ENCODE assay signal across 29 cellular contexts in the genomic region with DNA sequence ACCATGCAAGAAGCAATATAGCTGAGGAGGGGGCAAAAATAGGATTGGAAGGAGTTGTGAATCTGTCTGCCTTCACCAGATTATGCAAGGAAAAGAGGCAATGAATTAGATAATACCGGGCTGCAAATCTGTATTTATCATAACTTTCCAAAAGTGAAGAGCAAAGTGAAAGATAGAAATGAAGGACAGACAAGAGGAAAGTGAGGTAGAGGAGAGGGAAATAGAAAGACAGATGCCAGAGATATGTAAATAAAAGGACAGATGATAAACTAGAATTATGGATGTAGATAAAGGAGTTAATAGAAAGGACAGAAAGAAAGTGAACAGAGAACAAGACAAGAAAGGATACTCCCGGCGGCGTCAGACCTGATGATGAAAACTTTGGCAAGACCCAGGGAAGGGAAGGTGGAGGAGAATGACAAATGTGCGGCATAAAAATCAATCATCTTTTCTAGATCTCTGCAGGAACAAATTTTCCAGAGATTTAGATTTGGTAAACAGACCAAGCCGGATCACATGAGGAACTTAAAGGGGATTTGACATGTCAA.
DNase-seq lines count a peak whose midpoint lies in the region; TF ChIP-seq lines count a peak whose summit lies in the region.
"Had no signal": no experiment of that assay in that cellular context is flagged by ENCODE, and none has a peak within 500 bp of the region (broad histone marks: within the 10 kb centered on the region; RNA-seq: fewer than 3 reads in every experiment).

No MANE protein-coding gene starts in this region.

- no peak overlapping the region for H3K4me2 ChIP-seq in mammary epithelial cell (ENCODE audit: insufficient read depth, low read depth, low read length)
- H3K4me2 ChIP-seq: GM23338, KMS-11 had no signal

- TF ChIP-seq CTCF in mammary epithelial cell (conservative IDR thresholded peaks at IDR 0.05 in 1 of 2, IDR thresholded peaks at IDR 0.05 in 1 of 2; ENCODE audit: extremely low read depth in 1 of 2, insufficient read depth in 1 of 2, low read depth in 1 of 2, low read length in 2 of 2) = no peak
- no peak for TF ChIP-seq CTCF in breast epithelium (IDR thresholded peaks at IDR 0.05)
- TF ChIP-seq CTCF in WERI-Rb-1 (IDR thresholded peaks at IDR 0.05; ENCODE audit: low read depth, low read length) = no peak
- TF ChIP-seq CTCF in nephron (IDR thresholded peaks at IDR 0.05; ENCODE audit: unreplicated experiment in 3 of 3) = no peak

- H3K27me3 ChIP-seq in mammary epithelial cell (ENCODE audit: insufficient read depth, low read length) = peaks cover 7% of the 10 kb centered on the region
- H3K27me3 ChIP-seq in breast epithelium = peaks cover 0 to 14% of the 10 kb centered on the region in 2 donors
- H3K27me3 ChIP-seq in WERI-Rb-1 (ENCODE audit: insufficient read depth, low read depth, severe bottlenecking) = no peaks in the 10 kb centered on the region

- no peaks in the 10 kb centered on the region for H3K9me3 ChIP-seq in mammary epithelial cell (replicated peaks; ENCODE audit: insufficient read depth, low read length)
- no peaks in the 10 kb centered on the region for H3K9me3 ChIP-seq in breast epithelium
- H3K9me3 ChIP-seq in WERI-Rb-1 (ENCODE audit: severe bottlenecking) = no peaks in the 10 kb centered on the region
- H3K9me3 ChIP-seq: BE2C had no signal

- peak overlapping the region in 1 of 3 experiments; percentile 2 for H3K4me3 Mint-ChIP-seq in nephron
- H3K4me3 Mint-ChIP-seq in activated T-helper 1 cell treated with anti-CD3 and anti-CD28 coated beads, Interleukin-12 subunit alpha, Interleukin-12 subunit beta, Interleukin-2, Interleukin-4 antibody, amounts not matched to agents 30 ng/mL and 10 ng/mL and 1 ng/mL, durations not matched to agents 14 hours and 24 hours and 36 hours = no peak overlapping the region
- H3K4me3 Mint-ChIP-seq: CD14-positive monocyte; CD8-positive, alpha-beta memory T cell; GM23338; H9; IgD-negative memory B cell had no signal

- intact Hi-C loops in mammary epithelial cell (cut with micrococcal nuclease) = no loop called here
- intact Hi-C loops in breast epithelium (cut with DNase I; ENCODE audit: low total_unique reads) = no loop called here
- intact Hi-C loops in activated T-helper 1 cell treated with anti-CD3 and anti-CD28 coated beads, Interleukin-12 subunit alpha, Interleukin-12 subunit beta, Interleukin-2, Interleukin-4 antibody, amounts not matched to agents 30 ng/mL and 10 ng/mL and 1 ng/mL, durations not matched to agents 14 hours and 24 hours and 36 hours (cut with micrococcal nuclease) = no loop called here

- WGBS in mammary epithelial cell (ENCODE audit: low coverage, missing lambda C conversion rate) = 46% methylated on average over 6 of the region's 6 CpGs

- peaks cover 8% of the 10 kb centered on the region for H3K27me3 Mint-ChIP-seq in nephron (ENCODE audit: low read depth)
- H3K27me3 Mint-ChIP-seq in activated T-helper 1 cell treated with anti-CD3 and anti-CD28 coated beads, Interleukin-12 subunit alpha, Interleukin-12 subunit beta, Interleukin-2, Interleukin-4 antibody, amounts not matched to agents 30 ng/mL and 10 ng/mL and 1 ng/mL, durations not matched to agents 14 hours and 24 hours and 36 hours (ENCODE audit: insufficient read depth) = peaks cover 5% of the 10 kb centered on the region

- CTCF ChIA-PET in mammary epithelial cell (lab: Charles Lee; ENCODE audit: low non-redundant PET) = no interaction called here

- no TSS peak for BruUV-seq in mammary epithelial cell (replicated peaks; lab: Mats Ljungman, UMichigan)

- H3K27ac Mint-ChIP-seq in nephron = peak overlapping the region in 2 of 3 experiments; percentile 0 to 1
- no peak overlapping the region for H3K27ac Mint-ChIP-seq in activated T-helper 1 cell treated with anti-CD3 and anti-CD28 coated beads, Interleukin-12 subunit alpha, Interleukin-12 subunit beta, Interleukin-2, Interleukin-4 antibody, amounts not matched to agents 30 ng/mL and 10 ng/mL and 1 ng/mL, durations not matched to agents 14 hours and 24 hours and 36 hours
- H3K27ac Mint-ChIP-seq: CD8-positive, alpha-beta memory T cell; GM23338; H9 had no signal

- H3K27ac ChIP-seq in mammary epithelial cell (ENCODE audit: insufficient read depth, low read depth, low read length) (no peak overlapping the region), breast epithelium (no peak overlapping the region), WERI-Rb-1 (peak overlapping the region; percentile 84), substantia nigra (ENCODE audit: low read depth, low read length, poor library complexity, severe bottlenecking) (no peak overlapping the region)
- H3K27ac ChIP-seq: HL-60, KMS-11, RWPE1 had no signal

- H2AFZ ChIP-seq in mammary epithelial cell (ENCODE audit: low read depth, low read length) = peak overlapping the region; percentile 15
- H2AFZ ChIP-seq: GM23338 had no signal

- peaks cover 11% of the 10 kb centered on the region for H3K4me1 ChIP-seq in mammary epithelial cell (ENCODE audit: insufficient read depth, low read length)
- no peaks in the 10 kb centered on the region for H3K4me1 ChIP-seq in breast epithelium
- H3K4me1 ChIP-seq: BE2C had no signal

- H3K36me3 ChIP-seq in mammary epithelial cell (ENCODE audit: insufficient read depth, low read length) (no peaks in the 10 kb centered on the region), breast epithelium (no peaks in the 10 kb centered on the region), WERI-Rb-1 (no peaks in the 10 kb centered on the region)
- H3K36me3 ChIP-seq: BE2C had no signal

- H3K9me3 Mint-ChIP-seq in nephron = no peaks in the 10 kb centered on the region
- H3K9me3 Mint-ChIP-seq in activated T-helper 1 cell treated with anti-CD3 and anti-CD28 coated beads, Interleukin-12 subunit alpha, Interleukin-12 subunit beta, Interleukin-2, Interleukin-4 antibody, amounts not matched to agents 30 ng/mL and 10 ng/mL and 1 ng/mL, durations not matched to agents 14 hours and 24 hours and 36 hours = no peaks in the 10 kb centered on the region
- H3K9me3 Mint-ChIP-seq: GM23338, H9, IgD-negative memory B cell had no signal

- H3K9ac ChIP-seq in mammary epithelial cell (ENCODE audit: insufficient read depth, low read length) = no peak overlapping the region
- H3K9ac ChIP-seq: KMS-11 had no signal

- no peak for TF ChIP-seq POLR2A in breast epithelium (IDR thresholded peaks at IDR 0.05)

- H4K20me1 ChIP-seq in mammary epithelial cell (ENCODE audit: insufficient read depth, low read length) = no peaks in the 10 kb centered on the region

- H3K4me3 ChIP-seq in mammary epithelial cell (replicated peaks in 1 of 3; ENCODE audit: insufficient read depth in 1 of 3, low read depth in 2 of 3, low read length in 3 of 3) = no peak overlapping the region
- no peak overlapping the region for H3K4me3 ChIP-seq in breast epithelium
- no peak overlapping the region for H3K4me3 ChIP-seq in WERI-Rb-1 (ENCODE audit: low read depth, low read length)
- H3K4me3 ChIP-seq: GM23338 had no signal

- dilution Hi-C loops in mammary epithelial cell (cut with HindIII; ENCODE audit: low sequenced_read_pairs) = no loop called here

- DNase-seq in mammary epithelial cell (no peak), breast epithelium (ENCODE audit: low spot score in 2 of 2) (no peak), WERI-Rb-1 (no peak), glomerular visceral epithelial cell (ENCODE audit: extremely low spot score) (no peak), substantia nigra (lab: John Stamatoyannopoulos, UW) (no peak), NCI-H2227 (lab: John Stamatoyannopoulos, UW; ENCODE audit: unreplicated experiment) (no peak)
- no peak for DNase-seq in activated T-helper 1 cell treated with anti-CD3 and anti-CD28 coated beads, Interleukin-12 subunit alpha, Interleukin-12 subunit beta, Interleukin-2, Interleukin-4 antibody, amounts not matched to agents 30 ng/mL and 10 ng/mL and 1 ng/mL, durations not matched to agents 14 hours and 24 hours and 36 hours (ENCODE audit: low spot score)
- DNase-seq: 8988T; ACHN; BE2C; Calu3; CD8-positive, alpha-beta memory T cell; DMS53; H9; MM.1S; NCI-H1694; NCI-H2029 treated with DMSO at 0.1 percent for 48 hours; NCI-H2227 treated with DMSO at 0.1 percent for 48 hours; NCI-H510A; NCI-H748 treated with DMSO at 0.1 percent for 48 hours; NK-92 treated with Interleukin-12 subunit alpha and Interleukin-12 subunit beta, amount 100 ng/mL, for 24 hours; SHP77 had no signal

- no peaks in the 10 kb centered on the region for H3K79me2 ChIP-seq in mammary epithelial cell (ENCODE audit: insufficient read depth, low read length)

- H3K36me3 Mint-ChIP-seq in nephron (ENCODE audit: low read depth) = no peaks in the 10 kb centered on the region
- no peaks in the 10 kb centered on the region for H3K36me3 Mint-ChIP-seq in activated T-helper 1 cell treated with anti-CD3 and anti-CD28 coated beads, Interleukin-12 subunit alpha, Interleukin-12 subunit beta, Interleukin-2, Interleukin-4 antibody, amounts not matched to agents 30 ng/mL and 10 ng/mL and 1 ng/mL, durations not matched to agents 14 hours and 24 hours and 36 hours (ENCODE audit: low read depth)
- H3K36me3 Mint-ChIP-seq: CD14-positive monocyte; CD8-positive, alpha-beta memory T cell had no signal

- in situ Hi-C loops in mammary epithelial cell (cut with MboI; ENCODE audit: low sequenced_read_pairs in 2 of 2) = no loop called here

- H3K4me1 Mint-ChIP-seq in nephron = peaks cover 6% of the 10 kb centered on the region
- no peaks in the 10 kb centered on the region for H3K4me1 Mint-ChIP-seq in activated T-helper 1 cell treated with anti-CD3 and anti-CD28 coated beads, Interleukin-12 subunit alpha, Interleukin-12 subunit beta, Interleukin-2, Interleukin-4 antibody, amounts not matched to agents 30 ng/mL and 10 ng/mL and 1 ng/mL, durations not matched to agents 14 hours and 24 hours and 36 hours (ENCODE audit: low read depth)
- H3K4me1 Mint-ChIP-seq: CD8-positive, alpha-beta memory T cell had no signal
